17 cellular contexts compared by ENCODE assay signal in the genomic region with DNA sequence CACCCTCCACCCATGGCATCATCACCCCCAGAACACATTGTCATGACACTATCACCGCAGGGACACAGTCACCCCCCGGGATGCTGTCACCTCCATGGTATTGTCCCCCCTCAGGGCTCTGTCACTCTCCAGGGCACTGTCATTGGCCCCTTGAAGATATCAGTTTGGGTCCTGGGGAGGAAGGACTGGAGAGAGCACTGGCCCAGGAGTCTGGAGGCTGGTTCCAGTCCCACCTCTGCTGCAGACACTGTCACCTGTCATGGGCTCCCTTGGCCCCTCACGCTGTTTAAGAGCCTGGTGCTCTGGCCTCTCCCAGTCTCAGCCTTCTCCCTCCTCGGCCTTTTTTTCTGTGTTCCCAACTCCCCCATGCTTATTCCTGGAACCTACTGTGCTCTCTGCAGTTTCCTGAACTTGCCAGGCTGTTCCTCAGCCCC. TPM values are rescaled to one million over a fixed set of nuclear protein-coding genes. Genes with fewer than 3 reads are reported as not detected.
DNase-seq lines count a peak whose midpoint lies in the region; ATAC-seq, FAIRE-seq and TF ChIP-seq lines count a peak whose summit lies in the region.
"Had no signal": no experiment of that assay in that cellular context is flagged by ENCODE, and none has a peak within 500 bp of the region (broad histone marks: within the 10 kb centered on the region; RNA-seq: fewer than 3 reads in every experiment).

No MANE protein-coding gene starts in this region.

- 79 to 80% methylated on average over 4 of the region's 4 CpGs for WGBS in pancreas, 2 donors

- no peaks in the 10 kb centered on the region for H3K27me3 ChIP-seq in pancreas
- H3K27me3 ChIP-seq in breast epithelium, result no peaks in the 10 kb centered on the region
- H3K27me3 ChIP-seq: BLaER1 had no signal

- H3K27ac ChIP-seq in pancreas (no peak overlapping the region), breast epithelium (no peak overlapping the region)
- H3K27ac ChIP-seq: 22Rv1, BLaER1 had no signal

- no peak for TF ChIP-seq POLR2A in breast epithelium (IDR thresholded peaks at IDR 0.05)

- no peaks in the 10 kb centered on the region for H3K36me3 Mint-ChIP-seq in activated CD4-positive, alpha-beta T cell treated with anti-CD3 and anti-CD28 coated beads, Interleukin-2, amount 10 ng/mL, durations not matched to agents 24 days and 14 days (ENCODE audit: low read depth)
- H3K36me3 Mint-ChIP-seq in neural crest cell (ENCODE audit: low read depth), result no peaks in the 10 kb centered on the region
- no peaks in the 10 kb centered on the region for H3K36me3 Mint-ChIP-seq in stimulated activated memory B cell treated with anti-CD40 and anti-IgM and Interleukin-4, amounts not matched to agents 10 μg/mL and 1 μg/mL and 100 μg/mL, for 72 hours
- H3K36me3 Mint-ChIP-seq: CD8-positive, alpha-beta memory T cell had no signal

- no peak overlapping the region for H3K4me3 Mint-ChIP-seq in activated CD4-positive, alpha-beta T cell treated with anti-CD3 and anti-CD28 coated beads, Interleukin-2, amount 10 ng/mL, durations not matched to agents 24 days and 14 days
- H3K4me3 Mint-ChIP-seq in neural crest cell, result no peak overlapping the region
- H3K4me3 Mint-ChIP-seq in stimulated activated memory B cell treated with anti-CD40 and anti-IgM and Interleukin-4, amounts not matched to agents 10 μg/mL and 1 μg/mL and 100 μg/mL, for 72 hours, result no peak overlapping the region
- H3K4me3 Mint-ChIP-seq: CD8-positive, alpha-beta memory T cell had no signal

- H3K36me3 ChIP-seq in pancreas (no peaks in the 10 kb centered on the region), breast epithelium (no peaks in the 10 kb centered on the region)
- H3K36me3 ChIP-seq: BLaER1, HAP-1 had no signal

- no peaks in the 10 kb centered on the region for H3K27me3 Mint-ChIP-seq in activated CD4-positive, alpha-beta T cell treated with anti-CD3 and anti-CD28 coated beads, Interleukin-2, amount 10 ng/mL, durations not matched to agents 24 days and 14 days
- H3K27me3 Mint-ChIP-seq in neural crest cell (ENCODE audit: low read depth), result peaks cover under 1% of the 10 kb centered on the region
- H3K27me3 Mint-ChIP-seq in stimulated activated memory B cell treated with anti-CD40 and anti-IgM and Interleukin-4, amounts not matched to agents 10 μg/mL and 1 μg/mL and 100 μg/mL, for 72 hours, result peaks cover 9% of the 10 kb centered on the region

- DNase-seq in activated CD4-positive, alpha-beta T cell treated with anti-CD3 and anti-CD28 coated beads, Interleukin-2, amount 10 ng/mL, durations not matched to agents 24 days and 14 days, result no peak
- DNase-seq in activated CD4-positive, alpha-beta T cell treated with anti-CD3 and anti-CD28 coated beads for 48 hours, result no peak
- DNase-seq in ecto neural progenitor cell (ENCODE audit: low spot score), result peak; percentile 25
- DNase-seq in neural crest cell (ENCODE audit: low read depth, low spot score), result no peak
- no peak for DNase-seq in pancreas
- no peak for DNase-seq in NCI-H446 (lab: John Stamatoyannopoulos, UW)
- no peak for DNase-seq in breast epithelium (ENCODE audit: low spot score in 2 of 2)
- DNase-seq: AML-193; CD8-positive, alpha-beta memory T cell; DMS53; GF-D8 had no signal

- FAIRE-seq in pancreas (lab: Jason Lieb, UNC), result no peak
- FAIRE-seq: GM19239, H1 had no signal

- intact Hi-C loops in activated CD4-positive, alpha-beta T cell treated with anti-CD3 and anti-CD28 coated beads, Interleukin-2, amount 10 ng/mL, durations not matched to agents 24 days and 14 days (cut with micrococcal nuclease), result no loop called here
- intact Hi-C loops in pancreas (cut with DNase I), result no loop called here
- intact Hi-C loops in breast epithelium (cut with DNase I; ENCODE audit: low total_unique reads), result no loop called here

- ATAC-seq in stimulated activated memory B cell treated with anti-CD40 and anti-IgM and Interleukin-4, amounts not matched to agents 10 μg/mL and 1 μg/mL and 100 μg/mL, for 72 hours, result peak; percentile 46
- ATAC-seq in pancreas, result no peak

- peak overlapping the region; percentile 35 for H3K27ac Mint-ChIP-seq in activated CD4-positive, alpha-beta T cell treated with anti-CD3 and anti-CD28 coated beads, Interleukin-2, amount 10 ng/mL, durations not matched to agents 24 days and 14 days
- peak overlapping the region; percentile 22 for H3K27ac Mint-ChIP-seq in neural crest cell (ENCODE audit: unreplicated experiment)
- no peak overlapping the region for H3K27ac Mint-ChIP-seq in stimulated activated memory B cell treated with anti-CD40 and anti-IgM and Interleukin-4, amounts not matched to agents 10 μg/mL and 1 μg/mL and 100 μg/mL, for 72 hours

- TF ChIP-seq CTCF in neural crest cell (conservative IDR thresholded peaks at IDR 0.05) (no peak), pancreas (IDR thresholded peaks at IDR 0.05) (no peak), breast epithelium (IDR thresholded peaks at IDR 0.05) (no peak)

- H3K4me3 ChIP-seq in pancreas (no peak overlapping the region), breast epithelium (no peak overlapping the region)
- H3K4me3 ChIP-seq: BLaER1, HAP-1 had no signal

- H3K4me1 ChIP-seq in pancreas, result no peaks in the 10 kb centered on the region
- H3K4me1 ChIP-seq in breast epithelium, result no peaks in the 10 kb centered on the region
- H3K4me1 ChIP-seq: BLaER1, HAP-1 had no signal

- no peaks in the 10 kb centered on the region for H3K9me3 Mint-ChIP-seq in activated CD4-positive, alpha-beta T cell treated with anti-CD3 and anti-CD28 coated beads, Interleukin-2, amount 10 ng/mL, durations not matched to agents 24 days and 14 days
- H3K9me3 Mint-ChIP-seq in neural crest cell, result peaks cover 4% of the 10 kb centered on the region
- H3K9me3 Mint-ChIP-seq in stimulated activated memory B cell treated with anti-CD40 and anti-IgM and Interleukin-4, amounts not matched to agents 10 μg/mL and 1 μg/mL and 100 μg/mL, for 72 hours, result peaks cover 7% of the 10 kb centered on the region

- no peaks in the 10 kb centered on the region for H3K4me1 Mint-ChIP-seq in activated CD4-positive, alpha-beta T cell treated with anti-CD3 and anti-CD28 coated beads, Interleukin-2, amount 10 ng/mL, durations not matched to agents 24 days and 14 days
- H3K4me1 Mint-ChIP-seq in neural crest cell, result peaks cover 4% of the 10 kb centered on the region
- H3K4me1 Mint-ChIP-seq in stimulated activated memory B cell treated with anti-CD40 and anti-IgM and Interleukin-4, amounts not matched to agents 10 μg/mL and 1 μg/mL and 100 μg/mL, for 72 hours, result no peaks in the 10 kb centered on the region
- H3K4me1 Mint-ChIP-seq: CD8-positive, alpha-beta memory T cell had no signal

- H3K9me3 ChIP-seq in pancreas, result no peaks in the 10 kb centered on the region
- H3K9me3 ChIP-seq in breast epithelium, result peaks cover 8 to 13% of the 10 kb centered on the region in 2 donors
- H3K9me3 ChIP-seq: HAP-1 had no signal

RNA-seq across cellular contexts. Expression of a gene that starts 31.9 kb away (rescaled TPM):
- total RNA-seq in activated CD4-positive, alpha-beta T cell treated with anti-CD3 and anti-CD28 coated beads, Interleukin-2, amount 10 ng/mL, durations not matched to agents 24 days and 14 days, result not detected in 2 replicates
- total RNA-seq in neural crest cell, result not detected in 2 replicates
- 1,000 to 10,000 TPM; 1,011 to 4,136 (median 2,518) TPM for total RNA-seq in pancreas
- 1,000 to 10,000 TPM; 1,409 to 2,934 TPM for polyA plus RNA-seq in pancreas
- total RNA-seq in breast epithelium, result 1,000 to 10,000 TPM in 2 of 3 donors, 10 to 100 TPM in 1; 88.7 to 1,840 (median 1,497) TPM
- total RNA-seq: CD8-positive, alpha-beta memory T cell; H1 had no signal
- polyA plus RNA-seq: CD8-positive, alpha-beta memory T cell; H1 had no signal

Comparison
In these comparisons a context has a peak if more than half of its experiments do, and no peak if none do; other contexts are left out.
1. RNA of a gene that starts 31.9 kb away (total RNA-seq): 1,011 to 4,136 TPM in pancreas and 88.7 to 1,840 TPM in breast epithelium; not detected in neural crest cell and not detected in activated CD4-positive, alpha-beta T cell treated with anti-CD3 and anti-CD28 coated beads, Interleukin-2, amount 10 ng/mL, durations not matched to agents 24 days and 14 days; every median in the first group is over 10 times any median in the second.